Comparison of ENCODE assay signal across 8 cellular contexts in the genomic region with DNA sequence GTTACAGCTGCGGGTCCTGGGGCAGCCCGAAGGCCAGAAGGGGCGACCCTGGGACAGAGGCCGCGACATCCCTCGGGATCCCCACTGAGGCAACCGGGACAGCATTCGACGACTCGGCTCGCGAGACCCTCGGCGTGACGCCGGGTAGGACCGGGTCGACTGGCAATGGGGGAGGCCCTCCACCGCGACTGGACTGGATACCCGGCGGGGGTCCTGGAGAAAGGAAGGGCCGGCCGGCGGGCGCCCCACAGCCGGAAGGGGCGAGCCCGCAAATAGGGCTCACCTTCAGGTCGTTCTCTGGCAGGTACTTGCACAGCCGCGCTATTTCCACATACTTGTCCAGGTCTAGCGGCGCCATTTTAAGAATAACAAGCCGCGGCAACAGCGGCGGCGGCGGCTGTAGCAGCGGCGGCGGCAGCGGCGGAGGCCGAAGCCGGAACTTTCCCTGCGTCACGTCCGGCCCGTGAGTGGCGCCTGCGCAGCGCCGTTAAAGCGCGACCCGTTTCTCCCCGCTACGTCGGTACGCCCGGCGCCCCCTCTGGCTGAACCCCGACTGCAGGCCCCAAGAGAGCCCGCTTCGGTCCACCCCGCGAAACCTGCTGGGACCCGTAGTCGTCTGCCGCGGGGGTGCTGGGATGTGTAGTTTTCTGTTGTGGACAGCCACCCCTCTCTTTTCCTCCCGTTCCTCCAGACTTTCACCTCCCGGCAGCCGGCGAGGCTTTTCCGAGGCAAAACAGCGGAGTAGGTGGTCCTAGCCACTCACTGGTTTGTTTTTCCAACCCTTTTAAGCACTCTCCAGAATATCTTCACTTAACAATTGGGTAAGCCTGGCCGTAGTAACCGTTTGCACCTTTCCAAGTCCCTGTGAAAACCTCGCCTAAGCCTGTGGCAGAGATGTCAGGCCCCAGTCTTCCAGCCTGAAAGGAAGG. TPM values are rescaled to one million over a fixed set of nuclear protein-coding genes. Genes with fewer than 3 reads are reported as not detected.
DNase-seq lines count a peak whose midpoint lies in the region; ATAC-seq and TF ChIP-seq lines count a peak whose summit lies in the region.

A gene (minus strand): TSS at position 443 of the 929 bp plus-strand sequence. CDS start 85 bp downstream, at position 358.

- ATAC-seq in GM19043 (IDR thresholded peaks at IDR 0.05; ENCODE audit: low read depth, unreplicated experiment) (peak; percentile 96), HG03378 (IDR thresholded peaks at IDR 0.05; ENCODE audit: unreplicated experiment) (peak; percentile 83)

- TF ChIP-seq CTCF in kidney epithelial cell (IDR thresholded peaks at IDR 0.05; ENCODE audit: insufficient read depth, low read length, poor library complexity, severe bottlenecking): peak; percentile 72

- DNase-seq in AML-193 (lab: John Stamatoyannopoulos, UW) (peak; percentile 92 to 93), NCI-H460 (ENCODE audit: extremely low read depth, low read depth) (peak; percentile 94), cerebellum (ENCODE audit: low spot score) (peak; percentile 96), kidney epithelial cell (ENCODE audit: low read depth) (peak; percentile 82)
- peak; percentile 95 for DNase-seq in activated CD4-positive, alpha-beta T cell treated with anti-CD3 and anti-CD28 coated beads for 1 hour
- DNase-seq in stimulated activated CD4-positive, alpha-beta T cell treated with anti-CD3 and anti-CD28 coated beads, Interleukin-15, amount 100 ng/mL, for 48 hours (ENCODE audit: low read depth in 2 of 2): peak; percentile 97 to 98

- peak within 1 kb of the TSS; percentile 91 for H3K4me3 ChIP-seq in kidney epithelial cell (ENCODE audit: low read depth, low read length)

- H3K36me3 ChIP-seq in kidney epithelial cell (ENCODE audit: control insufficient read depth, insufficient read depth, low read length): no peaks in the 10 kb centered on the region

- no peaks in the 10 kb centered on the region for H3K27me3 ChIP-seq in kidney epithelial cell (ENCODE audit: control insufficient read depth, insufficient read depth, low read length)

RNA-seq across cellular contexts. Expression of the gene that starts here (rescaled TPM):
- total RNA-seq in NCI-H460 (2014; rRNA removed; shearing (Covaris generic)): 52.7 and 53.1 TPM in 2 replicates
- 20.5 and 36.5 TPM in 2 replicates for polyA plus RNA-seq in NCI-H460 (2014; cell fraction: nucleus; rRNA removed)
- total RNA-seq in cerebellum: 23.1 TPM
- total RNA-seq in kidney epithelial cell: 24.7 and 25.3 TPM in 2 replicates

Comparison
In these comparisons a context has a peak if more than half of its experiments do, and no peak if none do; other contexts are left out.
1. Peak in every context shown above with its lines: DNase-seq, ATAC-seq and H3K4me3 ChIP-seq.